ENCODE assay signal across 20 cellular contexts in the genomic region with DNA sequence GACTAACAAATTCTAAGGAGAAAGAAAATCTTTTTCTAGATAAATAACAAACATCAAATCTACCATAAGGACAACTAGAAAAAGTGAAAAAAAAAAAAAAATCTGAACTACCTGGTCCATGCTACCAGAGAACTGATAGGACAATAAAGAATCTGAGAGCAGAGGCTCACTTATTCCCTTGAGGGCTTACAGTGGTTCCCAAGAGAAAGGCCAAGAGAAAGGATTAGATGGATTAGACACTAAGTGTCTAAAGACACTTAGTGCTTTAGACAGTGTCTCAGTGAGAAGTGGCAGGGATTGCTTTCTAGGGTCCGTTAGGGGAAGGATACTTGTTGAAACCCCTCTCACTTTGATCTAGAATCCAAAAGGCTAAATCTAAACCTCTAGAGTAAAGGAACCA.
"Had no signal": no experiment of that assay in that cellular context is flagged by ENCODE, and none has a peak within 500 bp of the region (broad histone marks: within the 10 kb centered on the region; RNA-seq: fewer than 3 reads in every experiment).

No MANE protein-coding gene starts in this region.

- H3K27ac Mint-ChIP-seq: activated B cell treated with CpG ODN at 0.5 μM for 24 hours; activated CD4-positive, alpha-beta memory T cell treated with anti-CD3 and anti-CD28 coated beads, Interleukin-2, amount 10 ng/mL, durations not matched to agents 7 days and 5 days; activated CD8-positive, alpha-beta memory T cell treated with anti-CD3 and anti-CD28 coated beads, Interleukin-2, amount 10 ng/mL, durations not matched to agents 7 days and 5 days; dendritic cell treated with granulocyte-macrophage colony-stimulating factor and Interleukin-4, amounts not matched to agents 40 ng/mL and 50 ng/mL, for 4 days; stimulated activated naive B cell treated with anti-CD40 and anti-IgM and Interleukin-4, amounts not matched to agents 10 μg/mL and 1 μg/mL and 100 μg/mL, for 72 hours had no signal

- H3K9me3 Mint-ChIP-seq: activated CD4-positive, alpha-beta memory T cell treated with anti-CD3 and anti-CD28 coated beads, Interleukin-2, amount 10 ng/mL, durations not matched to agents 7 days and 5 days; dendritic cell treated with granulocyte-macrophage colony-stimulating factor and Interleukin-4, amounts not matched to agents 40 ng/mL and 50 ng/mL, for 4 days had no signal

- H3K27me3 Mint-ChIP-seq: activated B cell treated with CpG ODN at 0.5 μM for 24 hours; activated CD4-positive, alpha-beta memory T cell treated with anti-CD3 and anti-CD28 coated beads, Interleukin-2, amount 10 ng/mL, durations not matched to agents 7 days and 5 days; activated CD8-positive, alpha-beta memory T cell treated with anti-CD3 and anti-CD28 coated beads, Interleukin-2, amount 10 ng/mL, durations not matched to agents 7 days and 5 days; dendritic cell treated with granulocyte-macrophage colony-stimulating factor and Interleukin-4, amounts not matched to agents 40 ng/mL and 50 ng/mL, for 4 days; naive B cell; stimulated activated naive B cell treated with anti-CD40 and anti-IgM and Interleukin-4, amounts not matched to agents 10 μg/mL and 1 μg/mL and 100 μg/mL, for 72 hours had no signal

- ATAC-seq: activated CD8-positive, alpha-beta memory T cell treated with anti-CD3 and anti-CD28 coated beads, Interleukin-2, amount 10 ng/mL, durations not matched to agents 7 days and 5 days; activated T-cell treated with anti-CD3 and anti-CD28 coated beads, Interleukin-2, amount 50 U/mL, for 4 hours; mucosa of descending colon; stimulated activated naive B cell treated with anti-CD40 and anti-IgM and Interleukin-4, amounts not matched to agents 10 μg/mL and 1 μg/mL and 100 μg/mL, for 72 hours had no signal

- H3K4me3 Mint-ChIP-seq: activated B cell treated with CpG ODN at 0.5 μM for 24 hours; activated CD4-positive, alpha-beta memory T cell treated with anti-CD3 and anti-CD28 coated beads, Interleukin-2, amount 10 ng/mL, durations not matched to agents 7 days and 5 days; activated CD8-positive, alpha-beta memory T cell treated with anti-CD3 and anti-CD28 coated beads, Interleukin-2, amount 10 ng/mL, durations not matched to agents 7 days and 5 days; activated T-cell treated with anti-CD3 and anti-CD28 coated beads, Interleukin-2, amount 50 U/mL, for 4 hours; dendritic cell treated with granulocyte-macrophage colony-stimulating factor and Interleukin-4, amounts not matched to agents 40 ng/mL and 50 ng/mL, for 4 days; naive B cell; stimulated activated naive B cell treated with anti-CD40 and anti-IgM and Interleukin-4, amounts not matched to agents 10 μg/mL and 1 μg/mL and 100 μg/mL, for 72 hours had no signal

- DNase-seq: activated B cell treated with CpG ODN at 0.5 μM for 24 hours; activated CD4-positive, alpha-beta memory T cell treated with anti-CD3 and anti-CD28 coated beads, Interleukin-2, amount 10 ng/mL, durations not matched to agents 7 days and 5 days; activated CD4-positive, alpha-beta T cell treated with anti-CD3 and anti-CD28 coated beads for 4 hours; activated CD8-positive, alpha-beta memory T cell treated with anti-CD3 and anti-CD28 coated beads, Interleukin-2, amount 10 ng/mL, durations not matched to agents 7 days and 5 days; activated effector memory CD4-positive, alpha-beta T cell treated with anti-CD3 and anti-CD28 coated beads, Interleukin-2, amount 50 U/mL, for 16 hours; activated naive CD4-positive, alpha-beta T cell treated with anti-CD3 and anti-CD28 coated beads, Interleukin-2, amount 50 U/mL, for 16 hours; activated T-cell treated with anti-CD3 and anti-CD28 coated beads, Interleukin-2, amount 50 U/mL, for 4 hours; adrenal gland; effector CD8-positive, alpha-beta T cell; mesenchymal stem cell; mucosa of descending colon; naive B cell; nucleus accumbens; posterior cingulate gyrus; retina; spleen; stimulated activated CD4-positive, alpha-beta T cell treated with anti-CD3 and anti-CD28 coated beads, Interleukin-4, amount 100 ng/mL, for 4 hours; stimulated activated naive B cell treated with anti-CD40 and anti-IgM and Interleukin-4, amounts not matched to agents 10 μg/mL and 1 μg/mL and 100 μg/mL, for 72 hours; upper lobe of left lung had no signal

- H3K4me1 Mint-ChIP-seq: activated B cell treated with CpG ODN at 0.5 μM for 24 hours; activated CD4-positive, alpha-beta memory T cell treated with anti-CD3 and anti-CD28 coated beads, Interleukin-2, amount 10 ng/mL, durations not matched to agents 7 days and 5 days; activated CD8-positive, alpha-beta memory T cell treated with anti-CD3 and anti-CD28 coated beads, Interleukin-2, amount 10 ng/mL, durations not matched to agents 7 days and 5 days; naive B cell; stimulated activated naive B cell treated with anti-CD40 and anti-IgM and Interleukin-4, amounts not matched to agents 10 μg/mL and 1 μg/mL and 100 μg/mL, for 72 hours had no signal
